In the genomic region with DNA sequence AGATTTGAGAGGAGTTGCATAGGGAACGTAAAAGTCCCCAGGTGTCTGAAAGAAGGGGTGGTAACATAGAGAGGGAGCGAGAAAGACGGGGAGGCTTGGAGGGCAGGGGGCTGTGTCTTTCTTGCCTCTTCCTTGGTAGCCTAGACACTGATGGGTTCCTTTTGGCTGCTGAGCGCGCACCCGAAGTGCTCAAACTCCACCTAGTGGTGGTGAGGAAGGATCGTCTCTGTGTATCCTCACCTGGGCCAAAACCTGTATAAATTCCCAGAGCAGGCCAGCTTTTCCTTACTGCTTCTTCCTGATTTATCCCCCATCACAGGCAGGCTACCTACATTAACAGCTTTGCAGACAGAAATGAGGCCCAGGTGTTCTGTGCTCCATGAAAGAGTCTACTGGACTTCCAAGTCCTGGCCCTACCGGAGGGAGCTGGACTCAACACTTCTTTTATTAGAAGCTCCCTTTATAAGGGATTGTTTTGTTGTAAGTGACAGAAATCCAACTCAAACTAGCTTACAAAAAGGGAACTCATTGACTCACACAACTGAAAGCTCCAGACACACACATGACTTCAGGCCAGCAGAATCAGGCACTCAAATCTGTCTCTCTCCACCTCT, we compare ENCODE assay signal across 8 cellular contexts. TPM values are rescaled to one million over a fixed set of nuclear protein-coding genes. Genes with fewer than 3 reads are reported as not detected.
DNase-seq lines count a peak whose midpoint lies in the region; ATAC-seq and TF ChIP-seq lines count a peak whose summit lies in the region.

No MANE protein-coding gene starts in this region.

- WGBS in SK-N-SH (ENCODE audit: low lambda C conversion rate), result 13% methylated on average over 8 of the region's 8 CpGs
- 12% methylated on average over 8 of the region's 8 CpGs for WGBS in prostate gland

- no peak overlapping the region for H3K27ac Mint-ChIP-seq in activated naive CD4-positive, alpha-beta T cell treated with anti-CD3 and anti-CD28 coated beads, Interleukin-2, amount 50 U/mL, for 72 hours

- intact Hi-C loops in Right ventricle myocardium inferior (cut with DNase I) (loop anchor here (5.0 kb wide), 1 partner anchor 208 kb away; no protein-coding TSS in a partner anchor), prostate gland (cut with DNase I) (loop anchor here (10.0 kb wide), 1 partner anchor 226 kb away; no protein-coding TSS in a partner anchor)

- no peaks in the 10 kb centered on the region for H4K20me1 ChIP-seq in SK-N-SH (ENCODE audit: insufficient read depth)

- no peak overlapping the region for H3K4me2 ChIP-seq in SK-N-SH

- peak; percentile 91 for TF ChIP-seq CTCF in LNCaP clone FGC (IDR thresholded peaks at IDR 0.05; ENCODE audit: control insufficient read depth, extremely low read depth, insufficient read depth)
- peak; percentile 86 for TF ChIP-seq CTCF in SK-N-SH (IDR thresholded peaks at IDR 0.05)
- peak; percentile 73 to 89 (median 85) for TF ChIP-seq CTCF in prostate gland (IDR thresholded peaks at IDR 0.05)

- H3K36me3 ChIP-seq in SK-N-SH (replicated peaks in 1 of 2; ENCODE audit: control insufficient read depth in 1 of 2, insufficient read depth in 2 of 2, low read length in 1 of 2) (no peaks in the 10 kb centered on the region), prostate gland (no peaks in the 10 kb centered on the region)

- peak overlapping the region; percentile 78 for H2AFZ ChIP-seq in SK-N-SH (ENCODE audit: low read depth)

- no peaks in the 10 kb centered on the region for H3K4me1 ChIP-seq in SK-N-SH (ENCODE audit: control insufficient read depth in 1 of 2, insufficient read depth in 2 of 2, low read depth in 1 of 2, low read length in 1 of 2)
- no peaks in the 10 kb centered on the region for H3K4me1 ChIP-seq in prostate gland (replicated peaks)

- H3K27ac ChIP-seq in SK-N-SH (ENCODE audit: low read depth in 2 of 2, low read length in 1 of 2), result no peak overlapping the region
- no peak overlapping the region for H3K27ac ChIP-seq in prostate gland

- H3K4me3 ChIP-seq in LNCaP clone FGC (ENCODE audit: low read depth, low read length) (no peak overlapping the region), SK-N-SH (ENCODE audit: low read depth in 2 of 2, low read length in 1 of 2) (peak overlapping the region in 1 of 2 experiments; percentile 0; a peak in 1 of 4 replicates), prostate gland (no peak overlapping the region)

- peak; percentile 91 for TF ChIP-seq RAD21 in SK-N-SH (IDR thresholded peaks at IDR 0.05; ENCODE audit: low read length)

- CTCF ChIA-PET in SK-N-SH (lab: Yijun Ruan, JAX), result interaction anchor here (0.5 to 3.3 kb wide), 42 partner anchors 9 to 460 kb away, joined by 3 to 18 read pairs (median 4); partner anchors contain the start of genes ARHGEF15, CTC1, ODF4 and PFAS

- no peaks in the 10 kb centered on the region for H3K36me3 Mint-ChIP-seq in activated naive CD4-positive, alpha-beta T cell treated with anti-CD3 and anti-CD28 coated beads, Interleukin-2, amount 50 U/mL, for 72 hours

- H3K9ac ChIP-seq in SK-N-SH, result no peak overlapping the region

- H3K9me2 ChIP-seq in SK-N-SH, result no peaks in the 10 kb centered on the region

- peak; percentile 94 for ATAC-seq in activated naive CD4-positive, alpha-beta T cell treated with anti-CD3 and anti-CD28 coated beads, Interleukin-2, amount 50 U/mL, for 72 hours
- ATAC-seq in Right ventricle myocardium inferior (peak; percentile 90), GM18498 (IDR thresholded peaks at IDR 0.05; ENCODE audit: unreplicated experiment) (no peak)

- no peak for TF ChIP-seq POLR2A in prostate gland (IDR thresholded peaks at IDR 0.05)

- POLR2A ChIA-PET in SK-N-SH (lab: Yijun Ruan, JAX), result interaction anchor here (0.7 to 1.1 kb wide), 2 partner anchors 12 to 125 kb away, joined by 3 read pairs; partner anchors contain the start of gene RANGRF

- H3K79me2 ChIP-seq in SK-N-SH (ENCODE audit: insufficient read depth), result no peaks in the 10 kb centered on the region

- no peak for TF ChIP-seq EP300 in SK-N-SH (IDR thresholded peaks at IDR 0.05; ENCODE audit: borderline replicate concordance in 1 of 2, low read depth in 1 of 2, low read length in 1 of 2)

- H3K9me3 Mint-ChIP-seq in activated naive CD4-positive, alpha-beta T cell treated with anti-CD3 and anti-CD28 coated beads, Interleukin-2, amount 50 U/mL, for 72 hours, result peaks cover 0 to 5% of the 10 kb centered on the region in 2 donors

- H3K9me3 ChIP-seq in SK-N-SH (no peaks in the 10 kb centered on the region), prostate gland (no peaks in the 10 kb centered on the region)

- DNase-seq in NCI-H1417 (lab: John Stamatoyannopoulos, UW), result peak; percentile 58 to 74 (median 66)
- DNase-seq in NCI-H1417 treated with DMSO at 0.1 percent for 48 hours (lab: John Stamatoyannopoulos, UW), result no peak
- DNase-seq in LNCaP clone FGC (ENCODE audit: low read depth), result peak; percentile 36
- peak; percentile 83 for DNase-seq in SK-N-SH
- peak; percentile 48 to 67 for DNase-seq in activated naive CD4-positive, alpha-beta T cell treated with anti-CD3 and anti-CD28 coated beads, Interleukin-2, amount 50 U/mL, for 72 hours (ENCODE audit: low spot score in 2 of 2)
- peak; percentile 79 for DNase-seq in Right ventricle myocardium inferior (ENCODE audit: missing footprints)
- peak; percentile 58 for DNase-seq in prostate gland (ENCODE audit: low spot score)

- peaks cover 16% of the 10 kb centered on the region for H3F3A ChIP-seq in SK-N-SH (replicated peaks; ENCODE audit: insufficient read depth)

- H3K27me3 ChIP-seq in SK-N-SH (ENCODE audit: insufficient read depth), result no peaks in the 10 kb centered on the region
- no peaks in the 10 kb centered on the region for H3K27me3 ChIP-seq in prostate gland (replicated peaks; ENCODE audit: insufficient read depth)

TF ChIP-seq in SK-N-SH, 30 proteins besides CTCF, POLR2A, EP300 and RAD21:
- TF ChIP-seq, protein P1, sequence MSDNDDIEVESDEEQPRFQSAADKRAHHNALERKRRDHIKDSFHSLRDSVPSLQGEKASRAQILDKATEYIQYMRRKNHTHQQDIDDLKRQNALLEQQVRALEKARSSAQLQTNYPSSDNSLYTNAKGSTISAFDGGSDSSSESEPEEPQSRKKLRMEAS (IDR thresholded peaks at IDR 0.05; ENCODE audit: low read depth), result no peak
- peak; percentile 81 for TF ChIP-seq SMC3 (IDR thresholded peaks at IDR 0.05; ENCODE audit: low read depth, low read length)

RNA-seq across cellular contexts. Expression of gene SLC25A35, which starts 5.5 kb away (rescaled TPM):
- 4.1 and 5.6 TPM in 2 replicates for polyA plus RNA-seq in SK-N-SH (2012; rRNA removed)
- polyA plus RNA-seq in SK-N-SH (2012; cell fraction: cytosol; rRNA removed), result 1.8 and 2.2 TPM in 2 replicates
- 23.5 and 27.7 TPM in 2 replicates for polyA plus RNA-seq in SK-N-SH (2012; cell fraction: nucleus; rRNA removed)
- total RNA-seq in activated naive CD4-positive, alpha-beta T cell treated with anti-CD3 and anti-CD28 coated beads, Interleukin-2, amount 50 U/mL, for 72 hours, result 10 to 100 TPM in 1 of 2 donors, 1 to 10 TPM in 1; 3.3 to 19.2 TPM
- total RNA-seq in Right ventricle myocardium inferior, result 2.3 TPM
- 1 to 10 TPM; 4.5 to 5.2 TPM for total RNA-seq in prostate gland

RNA-seq across cellular contexts. Expression of gene ARHGEF15, which starts 9.3 kb away (rescaled TPM):
- polyA plus RNA-seq in SK-N-SH (2012; rRNA removed), result not detected in 2 replicates
- polyA plus RNA-seq in SK-N-SH (2012; cell fraction: cytosol; rRNA removed), result 0.01 TPM in 1 of 2 replicates, not detected in the other
- polyA plus RNA-seq in SK-N-SH (2012; cell fraction: nucleus; rRNA removed), result 0.05 TPM in 1 of 2 replicates, not detected in the other
- total RNA-seq in activated naive CD4-positive, alpha-beta T cell treated with anti-CD3 and anti-CD28 coated beads, Interleukin-2, amount 50 U/mL, for 72 hours, result not detected
- total RNA-seq in Right ventricle myocardium inferior (21.4 TPM), prostate gland (1 to 10 TPM; 2.6 to 4.4 TPM)

RNA-seq across cellular contexts. Expression of gene RANGRF, which starts 12.3 kb away (rescaled TPM):
- polyA plus RNA-seq in SK-N-SH (2012; rRNA removed), result 47.3 and 55.9 TPM in 2 replicates
- 32.3 and 39.9 TPM in 2 replicates for polyA plus RNA-seq in SK-N-SH (2012; cell fraction: cytosol; rRNA removed)
- 65.4 and 76.4 TPM in 2 replicates for polyA plus RNA-seq in SK-N-SH (2012; cell fraction: nucleus; rRNA removed)
- total RNA-seq in activated naive CD4-positive, alpha-beta T cell treated with anti-CD3 and anti-CD28 coated beads, Interleukin-2, amount 50 U/mL, for 72 hours, result 10 to 100 TPM; 39.7 to 80.9 TPM
- total RNA-seq in Right ventricle myocardium inferior (25.7 TPM), prostate gland (10 to 100 TPM; 29.5 to 30.1 TPM)

RNA-seq across cellular contexts. Expression of gene ODF4, which starts 38.9 kb away (rescaled TPM):
- not detected in 2 replicates for polyA plus RNA-seq in SK-N-SH (2012; rRNA removed)
- polyA plus RNA-seq in SK-N-SH (2012; cell fraction: cytosol; rRNA removed), result not detected in 2 replicates
- not detected in 2 replicates for polyA plus RNA-seq in SK-N-SH (2012; cell fraction: nucleus; rRNA removed)
- total RNA-seq in activated naive CD4-positive, alpha-beta T cell treated with anti-CD3 and anti-CD28 coated beads, Interleukin-2, amount 50 U/mL, for 72 hours, result not detected
- total RNA-seq in Right ventricle myocardium inferior, result not detected
- total RNA-seq in prostate gland, result not detected

RNA-seq across cellular contexts. Expression of gene PFAS, which starts 51.6 kb away (rescaled TPM):
- polyA plus RNA-seq in SK-N-SH (2012; rRNA removed), result 22.4 and 24.0 TPM in 2 replicates
- polyA plus RNA-seq in SK-N-SH (2012; cell fraction: cytosol; rRNA removed), result 7.1 and 9.5 TPM in 2 replicates
- 91.9 and 99.7 TPM in 2 replicates for polyA plus RNA-seq in SK-N-SH (2012; cell fraction: nucleus; rRNA removed)
- 100 to 1,000 TPM in 1 of 2 donors, 10 to 100 TPM in 1; 47.0 to 147 TPM for total RNA-seq in activated naive CD4-positive, alpha-beta T cell treated with anti-CD3 and anti-CD28 coated beads, Interleukin-2, amount 50 U/mL, for 72 hours
- total RNA-seq in Right ventricle myocardium inferior (14.7 TPM), prostate gland (10 to 100 TPM; 17.0 to 29.0 TPM)
